1 cellular context compared by ENCODE assay signal in genomic region chr11:14676068-14676467, GRCh38.
TF ChIP-seq lines count a peak whose summit lies in the region.

No MANE protein-coding gene starts in this region.

TF ChIP-seq in GM12878, 131 proteins besides CTCF, POLR2A, EP300 and RAD21 (continued from another document):
- no peak for TF ChIP-seq SKIL (IDR thresholded peaks at IDR 0.05; ENCODE audit: low read depth, poor library complexity, severe bottlenecking)
- no peak for TF ChIP-seq NRF1 (conservative IDR thresholded peaks at IDR 0.05; ENCODE audit: low read depth, low read length)
- TF ChIP-seq LARP7 (IDR thresholded peaks at IDR 0.05) = no peak
- no peak for TF ChIP-seq PML (IDR thresholded peaks at IDR 0.05; ENCODE audit: low read length)
- TF ChIP-seq BACH1 (IDR thresholded peaks at IDR 0.05; ENCODE audit: borderline replicate concordance) = no peak
- TF ChIP-seq TCF12 (IDR thresholded peaks at IDR 0.05; ENCODE audit: low read depth, low read length) = no peak
- TF ChIP-seq CHD1 (IDR thresholded peaks at IDR 0.05; ENCODE audit: low read depth, low read length) = no peak
- TF ChIP-seq STAT1 (conservative IDR thresholded peaks at IDR 0.05) = no peak
- TF ChIP-seq ZNF274 (IDR thresholded peaks at IDR 0.05; ENCODE audit: insufficient read depth, insufficient read length) = no peak
- TF ChIP-seq TBL1XR1 (IDR thresholded peaks at IDR 0.05; ENCODE audit: low read depth, low read length) = no peak
- TF ChIP-seq E2F4 (IDR thresholded peaks at IDR 0.05; ENCODE audit: low read depth, low read length) = no peak
TF ChIP-seq in GM12878: peak in this region for 0.
